Comparison of ENCODE assay signal across 8 cellular contexts in the genomic region with DNA sequence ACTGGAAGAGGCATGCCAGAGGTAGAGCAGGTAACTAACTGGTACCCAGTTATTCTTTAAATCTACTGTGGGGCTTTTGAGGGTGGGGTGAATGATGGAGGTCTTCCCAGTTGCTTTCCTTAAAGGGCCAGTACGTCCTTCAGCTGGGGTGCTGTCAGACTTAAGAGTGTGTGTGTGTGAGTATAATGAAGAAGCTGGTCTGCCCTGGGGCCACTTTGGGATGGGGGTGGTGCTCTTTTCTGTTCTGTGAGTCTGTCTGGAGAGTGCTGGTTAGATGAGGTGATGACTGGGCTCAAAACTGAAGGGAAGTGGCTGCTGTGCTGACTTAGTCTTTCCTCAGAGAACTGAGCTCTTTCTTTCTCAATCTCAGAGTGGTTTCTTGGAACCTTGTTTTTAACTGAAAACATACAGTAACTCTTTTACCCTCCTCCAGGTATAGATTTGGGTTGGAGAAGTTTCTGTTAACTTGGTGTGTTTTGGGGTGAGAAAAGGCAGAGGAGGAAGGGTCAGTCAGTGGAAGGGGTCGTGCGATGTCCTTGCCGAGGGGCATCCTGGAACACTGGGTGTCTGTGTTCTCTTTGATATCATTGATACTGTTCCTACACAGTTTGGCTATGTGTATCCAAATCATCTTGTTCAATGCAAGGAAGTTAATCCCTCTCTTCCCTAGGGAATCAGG. TPM values are rescaled to one million over a fixed set of nuclear protein-coding genes. Genes with fewer than 3 reads are reported as not detected.
DNase-seq lines count a peak whose midpoint lies in the region; ATAC-seq, FAIRE-seq and TF ChIP-seq lines count a peak whose summit lies in the region.

No MANE protein-coding gene starts in this region.

- DNase-seq in RPMI7951 (ENCODE audit: low read depth) (peak; percentile 93), Right ventricle myocardium inferior (ENCODE audit: missing footprints) (no peak), prostate gland (ENCODE audit: low spot score) (no peak), frontal cortex (ENCODE audit: low spot score in 2 of 2) (no peak), occipital lobe (lab: John Stamatoyannopoulos, UW) (no peak), superior temporal gyrus (ENCODE audit: extremely low spot score) (no peak)
- DNase-seq in activated naive CD4-positive, alpha-beta T cell treated with anti-CD3 and anti-CD28 coated beads, Interleukin-2, amount 50 U/mL, for 16 hours = peak; percentile 75

- no peak for TF ChIP-seq POLR2A in prostate gland (IDR thresholded peaks at IDR 0.05)

- H3K27me3 ChIP-seq in prostate gland (replicated peaks; ENCODE audit: insufficient read depth) = no peaks in the 10 kb centered on the region

- TF ChIP-seq CTCF in prostate gland (IDR thresholded peaks at IDR 0.05) = no peak

- H3K4me3 ChIP-seq in prostate gland = peak overlapping the region; percentile 7 to 21

- no peaks in the 10 kb centered on the region for H3K9me3 ChIP-seq in prostate gland

- no peaks in the 10 kb centered on the region for H3K4me1 ChIP-seq in prostate gland (replicated peaks)

- FAIRE-seq in frontal cortex (lab: Jason Lieb, UNC) = no peak

- intact Hi-C loops in Right ventricle myocardium inferior (cut with DNase I) = no loop called here
- intact Hi-C loops in prostate gland (cut with DNase I) = loop anchor here (10.0 kb wide), 1 partner anchor 120 kb away; no protein-coding TSS in a partner anchor

- H3K27ac ChIP-seq in prostate gland = peak overlapping the region; percentile 76 to 77

- H3K36me3 ChIP-seq in prostate gland = no peaks in the 10 kb centered on the region

- 36% methylated on average over 4 of the region's 4 CpGs for WGBS in prostate gland

- ATAC-seq in GM18870 (IDR thresholded peaks at IDR 0.05; ENCODE audit: unreplicated experiment) (peak; percentile 63), Right ventricle myocardium inferior (peak; percentile 75)

RNA-seq across cellular contexts. Expression of gene MACF1, which starts 0.7 kb away (rescaled TPM):
- total RNA-seq in RPMI7951 (2014; rRNA removed; shearing (Covaris generic)) = 82.3 and 88.4 TPM in 2 replicates
- total RNA-seq in Right ventricle myocardium inferior (217 TPM), prostate gland (100 to 1,000 TPM; 154 to 355 TPM), frontal cortex (306 TPM), occipital lobe (341 TPM)

Comparison
In these comparisons a context has a peak if more than half of its experiments do, and no peak if none do; other contexts are left out.
1. DNase-seq: peak in RPMI7951 (single experiment) and activated naive CD4-positive, alpha-beta T cell treated with anti-CD3 and anti-CD28 coated beads, Interleukin-2, amount 50 U/mL, for 16 hours (single experiment); none in Right ventricle myocardium inferior (single experiment), prostate gland (single experiment), frontal cortex (0 of 2), occipital lobe (single experiment) and superior temporal gyrus (single experiment).